1 cellular context compared by ENCODE assay signal in the genomic region with DNA sequence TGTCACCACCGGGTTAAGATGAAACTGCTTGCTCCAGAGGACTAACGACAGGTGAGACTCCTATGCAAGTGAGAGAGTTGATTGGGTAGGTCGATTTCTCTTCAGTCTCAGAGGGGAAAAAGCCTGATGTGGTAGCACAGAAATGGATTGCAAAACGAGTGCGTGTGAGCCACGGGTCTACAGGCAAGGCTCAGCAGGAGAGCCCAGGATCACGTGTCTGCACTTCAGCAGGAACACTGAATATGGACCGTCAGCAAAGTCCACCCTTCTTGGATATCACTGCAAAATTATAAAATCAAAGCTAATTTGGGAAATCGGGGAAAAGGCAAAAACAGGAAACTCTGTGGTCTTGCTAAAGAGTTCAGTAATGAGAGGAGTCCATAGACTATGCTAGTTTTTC.
TF ChIP-seq lines count a peak whose summit lies in the region.

No MANE protein-coding gene starts in this region.

TF ChIP-seq in H1, 55 proteins besides CTCF, POLR2A, EP300 and RAD21 (continued from another document):
- TF ChIP-seq, protein P1, sequence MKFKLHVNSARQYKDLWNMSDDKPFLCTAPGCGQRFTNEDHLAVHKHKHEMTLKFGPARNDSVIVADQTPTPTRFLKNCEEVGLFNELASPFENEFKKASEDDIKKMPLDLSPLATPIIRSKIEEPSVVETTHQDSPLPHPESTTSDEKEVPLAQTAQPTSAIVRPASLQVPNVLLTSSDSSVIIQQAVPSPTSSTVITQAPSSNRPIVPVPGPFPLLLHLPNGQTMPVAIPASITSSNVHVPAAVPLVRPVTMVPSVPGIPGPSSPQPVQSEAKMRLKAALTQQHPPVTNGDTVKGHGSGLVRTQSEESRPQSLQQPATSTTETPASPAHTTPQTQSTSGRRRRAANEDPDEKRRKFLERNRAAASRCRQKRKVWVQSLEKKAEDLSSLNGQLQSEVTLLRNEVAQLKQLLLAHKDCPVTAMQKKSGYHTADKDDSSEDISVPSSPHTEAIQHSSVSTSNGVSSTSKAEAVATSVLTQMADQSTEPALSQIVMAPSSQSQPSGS (IDR thresholded peaks at IDR 0.05; ENCODE audit: low read length) = no peak
